Comparison of ENCODE assay signal across 25 cellular contexts in the genomic region with DNA sequence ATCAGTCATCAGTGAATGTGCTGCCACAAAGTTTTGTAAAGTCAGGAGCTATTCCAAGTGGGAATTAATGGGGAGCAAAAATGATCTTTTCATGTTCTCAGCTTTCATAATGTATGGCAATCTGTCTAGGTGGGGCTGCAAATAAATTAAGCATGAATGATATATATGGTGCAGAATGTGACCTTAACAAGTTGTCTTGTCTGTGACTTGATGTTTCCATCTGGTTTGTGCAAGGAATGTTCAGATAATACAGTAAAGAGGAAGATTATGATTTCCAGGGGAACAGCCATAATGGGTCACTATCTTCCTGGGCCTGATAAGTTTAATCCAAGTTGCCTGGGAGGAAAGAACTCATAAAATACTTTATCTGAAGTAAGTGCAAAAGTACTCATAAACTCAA.
"Had no signal": no experiment of that assay in that cellular context is flagged by ENCODE, and none has a peak within 500 bp of the region (broad histone marks: within the 10 kb centered on the region; RNA-seq: fewer than 3 reads in every experiment).

No MANE protein-coding gene starts in this region.

- ATAC-seq: natural killer cell; psoas muscle; right cardiac atrium; right lobe of liver; stimulated activated memory B cell treated with anti-CD40 and anti-IgM and Interleukin-4, amounts not matched to agents 10 μg/mL and 1 μg/mL and 100 μg/mL, for 72 hours; stimulated activated naive CD8-positive, alpha-beta T cell treated with anti-CD3 and anti-CD28 coated beads, Interleukin-15, amount 100 ng/mL, for 72 hours; stimulated activated naive CD8-positive, alpha-beta T cell treated with anti-CD3 and anti-CD28 coated beads, Interleukin-15, Interleukin-2, amounts not matched to agents 100 U/mL and 50 U/mL, for 24 hours; upper lobe of right lung had no signal

- DNase-seq: natural killer cell; occipital lobe; ovary; posterior cingulate gyrus; psoas muscle; right cardiac atrium; right lobe of liver; sigmoid colon; small intestine; spleen; stimulated activated CD4-positive, alpha-beta T cell treated with anti-CD3 and anti-CD28 coated beads, Interleukin-12 subunit alpha, Interleukin-12 subunit beta, amount 100 ng/mL, for 4 hours; stimulated activated CD4-positive, alpha-beta T cell treated with anti-CD3 and anti-CD28 coated beads, Interleukin-1b, Interleukin-23, amount 100 ng/mL, for 48 hours; stimulated activated CD4-positive, alpha-beta T cell treated with anti-CD3 and anti-CD28 coated beads, Interleukin-4, amount 100 ng/mL, for 1 hour; stimulated activated CD4-positive, alpha-beta T cell treated with anti-CD3 and anti-CD28 coated beads, Interleukin-4, amount 100 ng/mL, for 4 hours; stimulated activated CD8-positive, alpha-beta memory T cell treated with anti-CD3 and anti-CD28 coated beads, Interleukin-4, amount 100 ng/mL, for 48 hours; stimulated activated naive CD4-positive, alpha-beta T cell; stimulated activated naive CD8-positive, alpha-beta T cell treated with anti-CD3 and anti-CD28 coated beads, Interleukin-15, amount 100 ng/mL, for 72 hours; stimulated activated naive CD8-positive, alpha-beta T cell treated with anti-CD3 and anti-CD28 coated beads, Interleukin-15, Interleukin-2, amounts not matched to agents 100 U/mL and 50 U/mL, for 24 hours; substantia nigra; testis; tibial artery; transverse colon; upper lobe of right lung; uterus had no signal
